ENCODE assay signal across 9 cellular contexts in genomic region chr3:3109407-3110298, GRCh38. TPM values are rescaled to one million over a fixed set of nuclear protein-coding genes. Genes with fewer than 3 reads are reported as not detected.
A peak's percentile ranks its signal among the peaks of the same experiment; 100 is the strongest.
DNase-seq lines count a peak whose midpoint lies in the region; ATAC-seq and TF ChIP-seq lines count a peak whose summit lies in the region.
"Had no signal": no experiment of that assay in that cellular context is flagged by ENCODE, and none has a peak within 500 bp of the region (broad histone marks: within the 10 kb centered on the region; RNA-seq: fewer than 3 reads in every experiment).

No MANE protein-coding gene starts in this region.

- POLR2A ChIA-PET in MCF 10A (lab: Yijun Ruan, JAX) (interaction anchor here (1.6 kb wide), 1 partner anchor 17 kb away, joined by 3 read pairs; the partner anchor contains the start of gene TRNT1), activated B cell treated with CpG ODN at 0.5 μM for 24 hours (lab: Charles Lee) (no interaction called here)

- no peak overlapping the region for H3K27ac Mint-ChIP-seq in MCF 10A (ENCODE audit: low read depth, unreplicated experiment)
- H3K27ac Mint-ChIP-seq in activated B cell treated with CpG ODN at 0.5 μM for 24 hours: peak overlapping the region; percentile 59
- H3K27ac Mint-ChIP-seq in type B pancreatic cell: peak overlapping the region; percentile 16

- no peaks in the 10 kb centered on the region for H3K27me3 ChIP-seq in breast epithelium
- H3K27me3 ChIP-seq: tibial nerve had no signal

- no peaks in the 10 kb centered on the region for H3K36me3 ChIP-seq in breast epithelium
- H3K36me3 ChIP-seq: tibial nerve had no signal

- DNase-seq in MCF 10A (ENCODE audit: unreplicated experiment) (peak; percentile 45), breast epithelium (ENCODE audit: low spot score in 2 of 2) (no peak), activated B cell treated with CpG ODN at 0.5 μM for 24 hours (no peak), type B pancreatic cell (ENCODE audit: extremely low spot score, unreplicated experiment) (no peak), inferior parietal cortex (ENCODE audit: extremely low spot score) (no peak), activated gamma-delta T cell treated with Interleukin-2 at 50 U/mL for 16 hours (no peak)
- no peak for DNase-seq in activated naive CD4-positive, alpha-beta T cell (lab: John Stamatoyannopoulos, UW)

- H3K27me3 Mint-ChIP-seq in MCF 10A (ENCODE audit: insufficient read depth, unreplicated experiment) (peaks cover 13% of the 10 kb centered on the region), activated B cell treated with CpG ODN at 0.5 μM for 24 hours (no peaks in the 10 kb centered on the region), type B pancreatic cell (peaks cover 3% of the 10 kb centered on the region)

- no peaks in the 10 kb centered on the region for H3K9me3 Mint-ChIP-seq in MCF 10A (ENCODE audit: unreplicated experiment)
- H3K9me3 Mint-ChIP-seq in activated B cell treated with CpG ODN at 0.5 μM for 24 hours: no peaks in the 10 kb centered on the region
- no peaks in the 10 kb centered on the region for H3K9me3 Mint-ChIP-seq in type B pancreatic cell

- H3K27ac ChIP-seq in breast epithelium: no peak overlapping the region
- H3K27ac ChIP-seq: tibial nerve had no signal

- H3K36me3 Mint-ChIP-seq in MCF 10A (ENCODE audit: insufficient read depth, unreplicated experiment) (no peaks in the 10 kb centered on the region), activated B cell treated with CpG ODN at 0.5 μM for 24 hours (ENCODE audit: low read depth) (no peaks in the 10 kb centered on the region), type B pancreatic cell (no peaks in the 10 kb centered on the region)

- CTCF ChIA-PET in MCF 10A (lab: Yijun Ruan, JAX) (interaction anchor here (0.8 kb wide), 1 partner anchor 42 kb away, joined by 3 read pairs; no protein-coding TSS in a partner anchor), activated B cell treated with CpG ODN at 0.5 μM for 24 hours (lab: Charles Lee) (no interaction called here)

- H3K4me3 Mint-ChIP-seq in MCF 10A (ENCODE audit: unreplicated experiment) (no peak overlapping the region), activated B cell treated with CpG ODN at 0.5 μM for 24 hours (peak overlapping the region; percentile 35), type B pancreatic cell (peak overlapping the region; percentile 51)

- BruUV-seq in MCF 10A (replicated peaks; lab: Mats Ljungman, UMichigan): no TSS peak

- no peak for TF ChIP-seq CTCF in MCF 10A (IDR thresholded peaks at IDR 0.05; ENCODE audit: unreplicated experiment)
- no peak for TF ChIP-seq CTCF in breast epithelium (IDR thresholded peaks at IDR 0.05)
- no peak for TF ChIP-seq CTCF in activated B cell treated with CpG ODN at 0.5 μM for 24 hours (IDR thresholded peaks at IDR 0.05)
- TF ChIP-seq CTCF in type B pancreatic cell (conservative IDR thresholded peaks at IDR 0.05): no peak

- no peak overlapping the region for H3K4me3 ChIP-seq in breast epithelium
- H3K4me3 ChIP-seq: tibial nerve had no signal

- TF ChIP-seq POLR2A in breast epithelium (IDR thresholded peaks at IDR 0.05): no peak

- H3K4me1 ChIP-seq in breast epithelium: no peaks in the 10 kb centered on the region
- H3K4me1 ChIP-seq: tibial nerve had no signal

- H3K4me1 Mint-ChIP-seq in MCF 10A (ENCODE audit: insufficient read depth, unreplicated experiment): no peaks in the 10 kb centered on the region
- peaks cover 41% of the 10 kb centered on the region for H3K4me1 Mint-ChIP-seq in activated B cell treated with CpG ODN at 0.5 μM for 24 hours
- peaks cover 13% of the 10 kb centered on the region for H3K4me1 Mint-ChIP-seq in type B pancreatic cell (ENCODE audit: unreplicated experiment)

- H3K9me3 ChIP-seq in breast epithelium: no peaks in the 10 kb centered on the region
- H3K9me3 ChIP-seq: tibial nerve had no signal

- ATAC-seq in HG03045 (IDR thresholded peaks at IDR 0.05; ENCODE audit: unreplicated experiment): peak; percentile 77
- no peak for ATAC-seq in activated B cell treated with CpG ODN at 0.5 μM for 24 hours (ENCODE audit: low read depth)

- intact Hi-C loops in MCF 10A (cut with micrococcal nuclease): no loop called here
- intact Hi-C loops in breast epithelium (cut with DNase I; ENCODE audit: low total_unique reads): loop anchor here (1.0 kb wide), 1 partner anchor 15 kb away; no protein-coding TSS in a partner anchor
- intact Hi-C loops in activated B cell treated with CpG ODN at 0.5 μM for 24 hours (cut with micrococcal nuclease): loop anchor here (2.0 kb wide), 1 partner anchor 21 kb away; no protein-coding TSS in a partner anchor

RNA-seq across cellular contexts. Expression of gene IL5RA, which starts 0.5 kb away (rescaled TPM):
- total RNA-seq in MCF 10A (2022) (not detected in 2 replicates), breast epithelium (under 1 TPM in 2 of 3 donors, not detected in 1; 0.48 to 0.98 TPM), activated B cell treated with CpG ODN at 0.5 μM for 24 hours (not detected in 2 replicates), type B pancreatic cell (ENCODE audit: low replicate concordance) (0.14 and 0.51 TPM in 2 replicates)

RNA-seq across cellular contexts. Expression of gene TRNT1, which starts 17.1 kb away (rescaled TPM):
- total RNA-seq in MCF 10A (2022) (27.6 and 39.7 TPM in 2 replicates), breast epithelium (10 to 100 TPM; 16.0 to 24.0 (median 19.0) TPM), activated B cell treated with CpG ODN at 0.5 μM for 24 hours (40.1 and 51.3 TPM in 2 replicates), type B pancreatic cell (ENCODE audit: low replicate concordance) (21.7 and 33.0 TPM in 2 replicates)
